ENCODE assay signal across 8 cellular contexts in genomic region chr14:100306506-100307214, GRCh38. TPM values are rescaled to one million over a fixed set of nuclear protein-coding genes. Genes with fewer than 3 reads are reported as not detected.
DNase-seq lines count a peak whose midpoint lies in the region; ATAC-seq, FAIRE-seq and TF ChIP-seq lines count a peak whose summit lies in the region.

No MANE protein-coding gene starts in this region.

- peak overlapping the region; percentile 54 to 97 for H3K4me3 ChIP-seq in right atrium auricular region
- H3K4me3 ChIP-seq in psoas muscle = peak overlapping the region; percentile 95
- peak overlapping the region; percentile 93 for H3K4me3 ChIP-seq in upper lobe of right lung

- TF ChIP-seq POLR2A in GM12892 (IDR thresholded peaks at IDR 0.05; ENCODE audit: low read depth, low read length) = peak; percentile 56; the same call in 1 of the 2 replicates

- ATAC-seq in HG02759 (IDR thresholded peaks at IDR 0.05; ENCODE audit: unreplicated experiment) = peak; percentile 90
- peak; percentile 93 to 95 (median 94) for ATAC-seq in psoas muscle
- ATAC-seq in upper lobe of right lung = peak; percentile 95

- H3K9me3 ChIP-seq in right atrium auricular region (no peaks in the 10 kb centered on the region), psoas muscle (no peaks in the 10 kb centered on the region), upper lobe of right lung (no peaks in the 10 kb centered on the region)

- H3K27me3 ChIP-seq in right atrium auricular region (no peaks in the 10 kb centered on the region), psoas muscle (ENCODE audit: insufficient read depth in 3 of 3, low read length in 2 of 3) (no peaks in the 10 kb centered on the region), upper lobe of right lung (no peaks in the 10 kb centered on the region)

- peaks cover 0 to 42% of the 10 kb centered on the region in 2 donors for H3K4me1 ChIP-seq in right atrium auricular region
- H3K4me1 ChIP-seq in psoas muscle = peaks cover 24% of the 10 kb centered on the region
- H3K4me1 ChIP-seq in upper lobe of right lung = peaks cover 34% of the 10 kb centered on the region

- H3K36me3 ChIP-seq in right atrium auricular region (no peaks in the 10 kb centered on the region), psoas muscle (ENCODE audit: insufficient read depth in 1 of 2, low read depth in 1 of 2) (no peaks in the 10 kb centered on the region), upper lobe of right lung (no peaks in the 10 kb centered on the region)

- DNase-seq in GM12892 (ENCODE audit: insufficient read length) (peak; percentile 95), NCI-H128 (lab: John Stamatoyannopoulos, UW; ENCODE audit: unreplicated experiment) (peak; percentile 88), right atrium auricular region (ENCODE audit: low spot score) (peak; percentile 83), psoas muscle (peak; percentile 93 to 94), upper lobe of right lung (peak; percentile 94)

- H3K27ac Mint-ChIP-seq in T-helper 1 cell treated with Interleukin-12 subunit alpha and Interleukin-12 subunit beta and Interleukin-4 antibody, amounts not matched to agents 30 μg/mL and 1 μg/mL, for 36 hours = no peak overlapping the region

- TF ChIP-seq CTCF in right atrium auricular region (IDR thresholded peaks at IDR 0.05) (no peak), psoas muscle (IDR thresholded peaks at IDR 0.05) (no peak), upper lobe of right lung (IDR thresholded peaks at IDR 0.05) (no peak)

- peak overlapping the region; percentile 63 for H3K4me3 Mint-ChIP-seq in T-helper 1 cell treated with Interleukin-12 subunit alpha and Interleukin-12 subunit beta and Interleukin-4 antibody, amounts not matched to agents 30 μg/mL and 1 μg/mL, for 36 hours

- H3K36me3 Mint-ChIP-seq in T-helper 1 cell treated with Interleukin-12 subunit alpha and Interleukin-12 subunit beta and Interleukin-4 antibody, amounts not matched to agents 30 μg/mL and 1 μg/mL, for 36 hours (ENCODE audit: low read depth) = no peaks in the 10 kb centered on the region

- peak; percentile 92 for FAIRE-seq in GM12892 (lab: Jason Lieb, UNC)

- intact Hi-C loops in psoas muscle (cut with DNase I) = loop anchor here (5.0 kb wide), 3 partner anchors 64 to 71 kb away; partner anchors contain the start of genes WDR25 (in 1 of the 2) and YY1 (in 1 of the 2)
- intact Hi-C loops in upper lobe of right lung (cut with DNase I) = no loop called here

- H3K27me3 Mint-ChIP-seq in T-helper 1 cell treated with Interleukin-12 subunit alpha and Interleukin-12 subunit beta and Interleukin-4 antibody, amounts not matched to agents 30 μg/mL and 1 μg/mL, for 36 hours (ENCODE audit: low read depth) = peaks cover 32% of the 10 kb centered on the region

- peaks cover 13% of the 10 kb centered on the region for H3K4me1 Mint-ChIP-seq in T-helper 1 cell treated with Interleukin-12 subunit alpha and Interleukin-12 subunit beta and Interleukin-4 antibody, amounts not matched to agents 30 μg/mL and 1 μg/mL, for 36 hours (ENCODE audit: low read depth)

- 0% methylated on average over 76 to 97 of the region's 97 CpGs for WGBS in psoas muscle, 3 donors

- no peaks in the 10 kb centered on the region for H3K9me3 Mint-ChIP-seq in T-helper 1 cell treated with Interleukin-12 subunit alpha and Interleukin-12 subunit beta and Interleukin-4 antibody, amounts not matched to agents 30 μg/mL and 1 μg/mL, for 36 hours

- H3K27ac ChIP-seq in angular gyrus (ENCODE audit: low read depth, low read length) (peak overlapping the region; percentile 55), right atrium auricular region (peak overlapping the region; percentile 80 to 94), psoas muscle (peak overlapping the region; percentile 82), upper lobe of right lung (peak overlapping the region; percentile 91)

RNA-seq across cellular contexts. Expression of gene SLC25A29, which starts 0.4 kb away (rescaled TPM):
- polyA plus RNA-seq in GM12892 (2012; ENCODE audit: missing spikeins) = 9.7 TPM
- total RNA-seq in right atrium auricular region = 10 to 100 TPM; 24.7 to 34.0 TPM
- 10 to 100 TPM in 1 of 4 donors, 1 to 10 TPM in 3; 5.0 to 14.8 (median 7.5) TPM for total RNA-seq in psoas muscle
- polyA plus RNA-seq in psoas muscle = 1 to 10 TPM; 4.5 to 7.2 (median 6.7) TPM
- total RNA-seq in upper lobe of right lung = 104 TPM

RNA-seq across cellular contexts. Expression of gene SLC25A47, which starts 16.5 kb away (rescaled TPM):
- not detected for polyA plus RNA-seq in GM12892 (2012; ENCODE audit: missing spikeins)
- total RNA-seq in right atrium auricular region (not detected), psoas muscle (under 1 TPM in 1 of 4 donors, not detected in 3; 0.12 TPM), upper lobe of right lung (not detected)
- polyA plus RNA-seq in psoas muscle = under 1 TPM in 1 of 3 donors, not detected in 2; 0.03 TPM

Comparison
In these comparisons a context has a peak if more than half of its experiments do, and no peak if none do; other contexts are left out.
1. Peak in every context shown above with its lines: DNase-seq, ATAC-seq, H3K4me3 ChIP-seq and H3K27ac ChIP-seq.